In the genomic region with DNA sequence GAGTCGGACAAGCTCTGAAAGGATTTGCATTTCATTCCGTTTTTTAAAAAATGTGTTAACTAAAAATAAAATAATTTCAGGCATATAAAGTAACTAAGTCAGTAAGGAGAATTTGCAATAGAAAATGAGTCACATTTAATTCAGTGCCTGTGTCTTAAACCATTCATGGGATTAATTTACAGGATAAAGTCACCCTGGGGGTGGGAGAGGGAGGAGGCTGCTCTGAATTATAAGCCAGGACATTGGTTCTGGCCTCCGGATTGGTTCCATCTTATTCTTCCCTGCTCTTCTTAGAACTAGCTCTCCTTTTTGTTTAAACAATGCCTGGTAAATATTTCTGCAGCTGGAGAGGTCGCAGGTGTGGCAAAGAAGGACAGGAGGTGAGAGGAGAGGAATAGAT, we compare ENCODE assay signal across 19 cellular contexts.
DNase-seq lines count a peak whose midpoint lies in the region; ATAC-seq, FAIRE-seq and TF ChIP-seq lines count a peak whose summit lies in the region.
"Had no signal": no experiment of that assay in that cellular context is flagged by ENCODE, and none has a peak within 500 bp of the region (broad histone marks: within the 10 kb centered on the region; RNA-seq: fewer than 3 reads in every experiment).

No MANE protein-coding gene starts in this region.

- TF ChIP-seq CTCF in KMS-11 (conservative IDR thresholded peaks at IDR 0.05; ENCODE audit: low read depth, low read length): no peak

- no peak overlapping the region for H3K9ac ChIP-seq in KMS-11

- H4K20me1 ChIP-seq in KMS-11 (ENCODE audit: insufficient read depth): no peaks in the 10 kb centered on the region

- DNase-seq in NCI-H748 (lab: John Stamatoyannopoulos, UW; ENCODE audit: unreplicated experiment) (peak; percentile 11), NCI-H748 treated with DMSO at 0.1 percent for 48 hours (lab: John Stamatoyannopoulos, UW) (no peak), urothelium cell line (ENCODE audit: low spot score) (no peak)
- DNase-seq in naive thymus-derived CD8-positive, alpha-beta T cell: no peak
- DNase-seq: activated CD4-positive, CD25-positive, alpha-beta regulatory T cell; activated CD8-positive, alpha-beta memory T cell treated with anti-CD3 and anti-CD28 coated beads, Interleukin-2, amount 50 U/mL, for 4 hours; central memory CD4-positive, alpha-beta T cell; COR-L47; MG63; NCI-H2107; retina had no signal

- H3K36me3 ChIP-seq in KMS-11 (ENCODE audit: insufficient read depth): no peaks in the 10 kb centered on the region
- H3K36me3 ChIP-seq: adrenal gland, MG63 had no signal

- peak overlapping the region; percentile 63 for H3K27ac Mint-ChIP-seq in activated T-helper 17 cell treated with anti-CD3 and anti-CD28 coated beads, Interleukin-2, amount 50 U/mL, for 72 hours
- H3K27ac Mint-ChIP-seq in naive thymus-derived CD8-positive, alpha-beta T cell: peak overlapping the region in 2 of 10 donors; percentile 66 to 88

- no peak overlapping the region for H3K27ac ChIP-seq in KMS-11

- H3K4me3 ChIP-seq in KMS-11 (IDR thresholded peaks at IDR 0.05; ENCODE audit: insufficient read depth, low read depth, low read length): no peak overlapping the region
- H3K4me3 ChIP-seq: lung, MG63, testis had no signal

- H3K4me2 ChIP-seq in KMS-11: peak overlapping the region; percentile 56

- peaks cover 10% of the 10 kb centered on the region for H3K4me1 Mint-ChIP-seq in activated T-helper 17 cell treated with anti-CD3 and anti-CD28 coated beads, Interleukin-2, amount 50 U/mL, for 72 hours
- peaks cover 5 to 15% (median 13%) of the 10 kb centered on the region in 4 donors for H3K4me1 Mint-ChIP-seq in naive thymus-derived CD8-positive, alpha-beta T cell

- peak overlapping the region; percentile 95 for H2AFZ ChIP-seq in KMS-11 (ENCODE audit: low read depth)

- H3K79me2 ChIP-seq in KMS-11 (ENCODE audit: insufficient read depth, low read depth): no peaks in the 10 kb centered on the region

- H3K9me3 Mint-ChIP-seq in activated T-helper 17 cell treated with anti-CD3 and anti-CD28 coated beads, Interleukin-2, amount 50 U/mL, for 72 hours: no peaks in the 10 kb centered on the region
- H3K9me3 Mint-ChIP-seq in naive thymus-derived CD8-positive, alpha-beta T cell: peaks cover 0 to 10% (median 0%) of the 10 kb centered on the region in 9 donors

- H3K27me3 ChIP-seq in KMS-11 (ENCODE audit: insufficient read depth, low read depth): no peaks in the 10 kb centered on the region
- H3K27me3 ChIP-seq: adrenal gland, MG63, testis had no signal

- FAIRE-seq in urothelium cell line (lab: Jason Lieb, UNC): no peak

- H3K4me1 ChIP-seq in KMS-11 (ENCODE audit: low read depth, poor library complexity, severe bottlenecking): peaks cover 7% of the 10 kb centered on the region

- POLR2A ChIA-PET in naive thymus-derived CD8-positive, alpha-beta T cell (lab: Charles Lee): no interaction called here

- H3K27me3 Mint-ChIP-seq in activated T-helper 17 cell treated with anti-CD3 and anti-CD28 coated beads, Interleukin-2, amount 50 U/mL, for 72 hours: no peaks in the 10 kb centered on the region
- H3K27me3 Mint-ChIP-seq in naive thymus-derived CD8-positive, alpha-beta T cell: peaks cover 0 to 7% (median 0%) of the 10 kb centered on the region in 5 donors

- ATAC-seq in activated T-helper 17 cell treated with anti-CD3 and anti-CD28 coated beads, Interleukin-2, amount 50 U/mL, for 72 hours (replicated peaks): no peak
- ATAC-seq in naive thymus-derived CD8-positive, alpha-beta T cell: no peak
- ATAC-seq in GM18867 (IDR thresholded peaks at IDR 0.05; ENCODE audit: unreplicated experiment) (no peak), GM18519 (IDR thresholded peaks at IDR 0.05; ENCODE audit: low FRiP score, unreplicated experiment) (no peak)

- H3K36me3 Mint-ChIP-seq in activated T-helper 17 cell treated with anti-CD3 and anti-CD28 coated beads, Interleukin-2, amount 50 U/mL, for 72 hours (ENCODE audit: low read depth): no peaks in the 10 kb centered on the region
- H3K36me3 Mint-ChIP-seq in naive thymus-derived CD8-positive, alpha-beta T cell: no peaks in the 10 kb centered on the region

- H3K4me3 Mint-ChIP-seq in activated T-helper 17 cell treated with anti-CD3 and anti-CD28 coated beads, Interleukin-2, amount 50 U/mL, for 72 hours: peak overlapping the region; percentile 77
- peak overlapping the region in 8 of 10 donors; percentile 5 to 87 (median 84) for H3K4me3 Mint-ChIP-seq in naive thymus-derived CD8-positive, alpha-beta T cell
- H3K4me3 Mint-ChIP-seq: neural crest cell had no signal
